ENCODE assay signal across 18 cellular contexts in genomic region chr1:203464743-203465142, GRCh38. TPM values are rescaled to one million over a fixed set of nuclear protein-coding genes. Genes with fewer than 3 reads are reported as not detected.
A peak's percentile ranks its signal among the peaks of the same experiment; 100 is the strongest.
DNase-seq lines count a peak whose midpoint lies in the region; ATAC-seq and TF ChIP-seq lines count a peak whose summit lies in the region.
"Had no signal": no experiment of that assay in that cellular context is flagged by ENCODE, and none has a peak within 500 bp of the region (broad histone marks: within the 10 kb centered on the region; RNA-seq: fewer than 3 reads in every experiment).

No MANE protein-coding gene starts in this region.

- TF ChIP-seq EP300 in esophagus muscularis mucosa (IDR thresholded peaks at IDR 0.05) = no peak
- no peak for TF ChIP-seq EP300 in transverse colon (IDR thresholded peaks at IDR 0.05; ENCODE audit: low read depth)

- H3K4me3 ChIP-seq in ascending aorta (no peak overlapping the region), esophagus muscularis mucosa (no peak overlapping the region), rectal smooth muscle tissue (ENCODE audit: low read length) (peak overlapping the region; percentile 29), transverse colon (no peak overlapping the region)
- H3K4me3 ChIP-seq: HAP-1, mucosa of descending colon had no signal

- TF ChIP-seq POLR2A in esophagus muscularis mucosa (IDR thresholded peaks at IDR 0.05; ENCODE audit: low read depth) (no peak), transverse colon (IDR thresholded peaks at IDR 0.05) (no peak)

- H3K9ac ChIP-seq in rectal smooth muscle tissue (ENCODE audit: low read length) = no peak overlapping the region

- H3K27ac ChIP-seq in ascending aorta = peak overlapping the region; percentile 90 to 91
- H3K27ac ChIP-seq in esophagus muscularis mucosa (replicated peaks in 1 of 4) = peak overlapping the region; percentile 92 to 96 (median 94)
- peak overlapping the region; percentile 94 for H3K27ac ChIP-seq in rectal smooth muscle tissue (ENCODE audit: low read depth, low read length)
- peak overlapping the region; percentile 69 to 87 (median 84) for H3K27ac ChIP-seq in transverse colon

- ATAC-seq in omental fat pad (ENCODE audit: low FRiP score) (no peak), HG02852 (IDR thresholded peaks at IDR 0.05; ENCODE audit: unreplicated experiment) (no peak)

- in situ Hi-C loops in transverse colon (cut with MboI; ENCODE audit: low pct_ligation_motif_present in 1 of 4, low pct_unique_long_range_greater_than_20kb in 1 of 4, low sequenced_read_pairs in 3 of 4) = loop anchor here in 1 of 4 donors (25.0 kb wide), 1 partner anchor 102 kb away; the partner anchor contains the start of gene FMOD
- in situ Hi-C loops in G401 (cut with HindIII; ENCODE audit: low sequenced_read_pairs) = loop anchor here (25.0 kb wide), 1 partner anchor 102 kb away; the partner anchor contains the start of gene FMOD

- H3K9me3 ChIP-seq in ascending aorta (no peaks in the 10 kb centered on the region), esophagus muscularis mucosa (no peaks in the 10 kb centered on the region), transverse colon (no peaks in the 10 kb centered on the region)
- H3K9me3 ChIP-seq: HAP-1, mucosa of descending colon had no signal

- H3K27me3 ChIP-seq in ascending aorta (no peaks in the 10 kb centered on the region), esophagus muscularis mucosa (no peaks in the 10 kb centered on the region), rectal smooth muscle tissue (ENCODE audit: control insufficient read depth, insufficient read depth, low read length) (peaks cover 2% of the 10 kb centered on the region), transverse colon (no peaks in the 10 kb centered on the region)

- H3K4me1 ChIP-seq in ascending aorta (peaks cover 43 to 69% of the 10 kb centered on the region in 2 donors), esophagus muscularis mucosa (peaks cover 44 to 72% (median 71%) of the 10 kb centered on the region in 4 donors), rectal smooth muscle tissue (ENCODE audit: control insufficient read depth, insufficient read depth, low read length) (peaks cover 43% of the 10 kb centered on the region), transverse colon (peaks cover 17 to 45% (median 33%) of the 10 kb centered on the region in 4 donors)

- DNase-seq in ascending aorta (ENCODE audit: low spot score in 2 of 2) = no peak
- DNase-seq in esophagus muscularis mucosa (ENCODE audit: extremely low spot score) = no peak
- no peak for DNase-seq in transverse colon
- DNase-seq in G401 (ENCODE audit: low spot score) = no peak
- no peak for DNase-seq in omental fat pad (ENCODE audit: low spot score)
- DNase-seq: GF-D8, hippocampal formation, mucosa of descending colon, NCI-H1694 treated with DMSO at 0.1 percent for 48 hours, NCI-H2227 treated with DMSO at 0.1 percent for 48 hours, retina, SHP77, T1000 had no signal

- intact Hi-C loops in ascending aorta (cut with DNase I) = loop anchor here (5.0 kb wide), 3 partner anchors 93 to 192 kb away; no protein-coding TSS in a partner anchor
- intact Hi-C loops in esophagus muscularis mucosa (cut with DNase I) = no loop called here
- intact Hi-C loops in transverse colon (cut with DNase I; ENCODE audit: low total_unique reads) = no loop called here

- H3K36me3 ChIP-seq in ascending aorta (no peaks in the 10 kb centered on the region), esophagus muscularis mucosa (no peaks in the 10 kb centered on the region), rectal smooth muscle tissue (ENCODE audit: control insufficient read depth, insufficient read depth, low read length) (no peaks in the 10 kb centered on the region), transverse colon (no peaks in the 10 kb centered on the region)
- H3K36me3 ChIP-seq: HAP-1 had no signal

- WGBS in esophagus muscularis mucosa = 94% methylated on average over 2 of the region's 3 CpGs
- WGBS in transverse colon (ENCODE audit: low coverage in 1 of 2), 2 donors = 92% methylated on average over 3 of the region's 3 CpGs; no CpG with 5 or more reads in 1 of the 2 donors

- no peak for TF ChIP-seq CTCF in ascending aorta (IDR thresholded peaks at IDR 0.05)
- no peak for TF ChIP-seq CTCF in esophagus muscularis mucosa (IDR thresholded peaks at IDR 0.05)
- TF ChIP-seq CTCF in transverse colon (IDR thresholded peaks at IDR 0.05) = no peak
- TF ChIP-seq CTCF in omental fat pad (IDR thresholded peaks at IDR 0.05) = no peak

RNA-seq across cellular contexts. Expression of gene PRELP, which starts 10.9 kb away (rescaled TPM):
- 142 TPM for total RNA-seq in ascending aorta
- 100 to 1,000 TPM; 100 to 186 (median 165) TPM for total RNA-seq in esophagus muscularis mucosa
- 10 to 100 TPM; 15.4 to 35.2 (median 23.3) TPM for total RNA-seq in transverse colon
- not detected in 2 replicates for total RNA-seq in G401 (2014; rRNA removed; shearing (Covaris generic))
- total RNA-seq in omental fat pad = 100 to 1,000 TPM in 1 of 4 donors, 10 to 100 TPM in 3; 67.3 to 115 (median 83.2) TPM
- total RNA-seq: endothelial cell of umbilical vein had no signal

RNA-seq across cellular contexts. Expression of gene OPTC, which starts 29.2 kb away (rescaled TPM):
- not detected for total RNA-seq in ascending aorta
- total RNA-seq in esophagus muscularis mucosa = not detected
- not detected for total RNA-seq in transverse colon
- not detected in 2 replicates for total RNA-seq in G401 (2014; rRNA removed; shearing (Covaris generic))
- not detected for total RNA-seq in omental fat pad
- total RNA-seq: endothelial cell of umbilical vein, lower leg skin, mucosa of descending colon had no signal

Comparison
In these comparisons a context has a peak if more than half of its experiments do, and no peak if none do; other contexts are left out.
1. RNA of gene PRELP, which starts 10.9 kb away (total RNA-seq): 100 to 186 TPM in esophagus muscularis mucosa, 142 TPM in ascending aorta (single experiment), 67.3 to 115 TPM in omental fat pad and 15.4 to 35.2 TPM in transverse colon; not detected in G401; every median in the first group is over 10 times any median in the second.
2. Peak in every context shown above with its lines, with median percentiles within 50 percentile points of each other: H3K27ac ChIP-seq.